1 cellular context compared by ENCODE assay signal in genomic region chr10:36534471-36535002, GRCh38.
TF ChIP-seq lines count a peak whose summit lies in the region.

No MANE protein-coding gene starts in this region.

TF ChIP-seq in IMR-90, 13 proteins besides CTCF, POLR2A, EP300 and RAD21 (continued from another document):
- no peak for TF ChIP-seq RCOR1 (IDR thresholded peaks at IDR 0.05; ENCODE audit: insufficient replicate concordance, low read length)
